Comparison of ENCODE assay signal across 24 cellular contexts in genomic region chr11:1178201-1178885, GRCh38. TPM values are rescaled to one million over a fixed set of nuclear protein-coding genes. Genes with fewer than 3 reads are reported as not detected.
"Had no signal": no experiment of that assay in that cellular context is flagged by ENCODE, and none has a peak within 500 bp of the region (broad histone marks: within the 10 kb centered on the region; RNA-seq: fewer than 3 reads in every experiment).

No MANE protein-coding gene starts in this region.

- H3K9me3 ChIP-seq: adrenal gland, breast epithelium, Peyer's patch had no signal

- H3K36me3 ChIP-seq: adrenal gland, breast epithelium, Peyer's patch had no signal

- H3K27me3 ChIP-seq: Peyer's patch had no signal

- DNase-seq: activated CD4-positive, alpha-beta T cell treated with anti-CD3 and anti-CD28 coated beads for 48 hours; activated CD4-positive, alpha-beta T cell treated with anti-CD3 and anti-CD28 coated beads, Interleukin-2, amount 50 U/mL, for 4 hours; activated CD4-positive, CD25-positive, alpha-beta regulatory T cell treated with anti-CD3 and anti-CD28 coated beads, Interleukin-2, amount 50 U/mL, for 72 hours; activated CD8-positive, alpha-beta memory T cell treated with anti-CD3 and anti-CD28 coated beads, Interleukin-2, amount 50 U/mL, for 48 hours; activated CD8-positive, alpha-beta T cell treated with anti-CD3 and anti-CD28 coated beads, Interleukin-2, amount 10 ng/mL, durations not matched to agents 7 days and 5 days; activated naive CD4-positive, alpha-beta T cell treated with anti-CD3 and anti-CD28 coated beads, Interleukin-2, amount 50 U/mL, for 16 hours; activated naive CD8-positive, alpha-beta T cell treated with anti-CD3 and anti-CD28 coated beads, Interleukin-2, amount 10 ng/mL, durations not matched to agents 7 days and 5 days; activated T-cell treated with anti-CD3 and anti-CD28 coated beads, Interleukin-2, amount 50 U/mL, for 1 hour; adrenal gland; anterior cingulate cortex; central memory CD4-positive, alpha-beta T cell; Kasumi-1; NCI-H1105 treated with DMSO at 0.1 percent for 48 hours; NCI-H1436 treated with DMSO at 0.1 percent for 48 hours; NCI-H187 treated with DMSO at 0.1 percent for 48 hours; NCI-H2081 treated with DMSO at 0.1 percent for 48 hours; NCI-H446; NCI-H524; Peyer's patch; SIG-M5; T-helper 9 cell had no signal

- ATAC-seq: activated CD8-positive, alpha-beta T cell treated with anti-CD3 and anti-CD28 coated beads, Interleukin-2, amount 10 ng/mL, durations not matched to agents 7 days and 5 days; T-helper 17 cell; WTC11 had no signal

- H3K4me3 ChIP-seq: adrenal gland, breast epithelium, Peyer's patch had no signal

- H3K4me1 ChIP-seq: adrenal gland, breast epithelium, Peyer's patch had no signal

- H3K27ac ChIP-seq: adrenal gland, breast epithelium, Peyer's patch had no signal

RNA-seq across cellular contexts. Expression of gene MUC5AC, which starts 20.6 kb away (rescaled TPM):
- total RNA-seq: activated CD8-positive, alpha-beta T cell treated with anti-CD3 and anti-CD28 coated beads, Interleukin-2, amount 10 ng/mL, durations not matched to agents 7 days and 5 days; activated naive CD8-positive, alpha-beta T cell treated with anti-CD3 and anti-CD28 coated beads, Interleukin-2, amount 10 ng/mL, durations not matched to agents 7 days and 5 days; breast epithelium; Peyer's patch; T-helper 17 cell had no signal

RNA-seq across cellular contexts. Expression of gene MUC5B, which starts 44.5 kb away (rescaled TPM):
- total RNA-seq: activated CD8-positive, alpha-beta T cell treated with anti-CD3 and anti-CD28 coated beads, Interleukin-2, amount 10 ng/mL, durations not matched to agents 7 days and 5 days; activated naive CD8-positive, alpha-beta T cell treated with anti-CD3 and anti-CD28 coated beads, Interleukin-2, amount 10 ng/mL, durations not matched to agents 7 days and 5 days; T-helper 17 cell had no signal
